Comparison of ENCODE assay signal across 8 cellular contexts in the genomic region with DNA sequence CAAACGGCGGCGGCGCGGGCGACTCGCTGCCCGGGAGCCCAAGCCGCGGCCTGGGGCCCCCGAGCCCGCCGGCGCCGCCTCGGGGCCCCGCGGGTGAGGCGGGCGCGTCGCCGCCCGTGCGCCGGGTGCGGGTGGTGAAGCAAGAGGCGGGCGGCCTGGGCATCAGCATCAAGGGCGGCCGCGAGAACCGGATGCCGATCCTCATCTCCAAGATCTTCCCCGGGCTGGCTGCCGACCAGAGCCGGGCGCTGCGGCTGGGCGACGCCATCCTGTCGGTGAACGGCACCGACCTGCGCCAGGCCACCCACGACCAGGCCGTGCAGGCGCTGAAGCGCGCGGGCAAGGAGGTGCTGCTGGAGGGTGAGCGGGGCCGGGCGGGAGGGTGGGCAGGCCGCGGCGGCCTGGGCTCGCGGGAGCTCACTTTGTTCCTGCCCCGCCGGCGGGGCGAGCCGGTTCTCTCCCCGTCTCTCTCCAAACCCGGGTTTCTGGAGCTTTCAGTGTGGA. TPM values are rescaled to one million over a fixed set of nuclear protein-coding genes. Genes with fewer than 3 reads are reported as not detected.
DNase-seq lines count a peak whose midpoint lies in the region; ATAC-seq and TF ChIP-seq lines count a peak whose summit lies in the region.

No MANE protein-coding gene starts in this region.

- peaks cover 5% of the 10 kb centered on the region for H3K36me3 Mint-ChIP-seq in T-cell

- H3K27ac ChIP-seq in A673 (ENCODE audit: low read depth, low read length, poor library complexity, severe bottlenecking) = peak overlapping the region; percentile 83
- H3K27ac ChIP-seq in iPS DF 6.9 (ENCODE audit: low read length) = no peak overlapping the region
- H3K27ac ChIP-seq in gastrocnemius medialis = peak overlapping the region; percentile 78 to 93 (median 90)

- ATAC-seq in GM18517 (IDR thresholded peaks at IDR 0.05; ENCODE audit: unreplicated experiment) (peak; percentile 25), HG03064 (IDR thresholded peaks at IDR 0.05; ENCODE audit: low read depth, unreplicated experiment) (peak; percentile 16), T-cell (replicated peaks in 1 of 4) (peak; percentile 30 to 53 (median 50)), gastrocnemius medialis (peak; percentile 55 to 76)

- H3K4me3 ChIP-seq in A673 (ENCODE audit: low read depth, low read length, poor library complexity, severe bottlenecking) = peak overlapping the region; percentile 79
- H3K4me3 ChIP-seq in astrocyte of the cerebellum (ENCODE audit: low read depth, low read length) = peak overlapping the region; percentile 80
- peak overlapping the region; percentile 85 for H3K4me3 ChIP-seq in iPS DF 6.9 (ENCODE audit: low read length)
- H3K4me3 ChIP-seq in gastrocnemius medialis = peak overlapping the region; percentile 67 to 92 (median 78)

- peak in 1 of 2 donors; percentile 24 for TF ChIP-seq POLR2A in gastrocnemius medialis (IDR thresholded peaks at IDR 0.05)

- H3K27me3 ChIP-seq in A673 (replicated peaks; ENCODE audit: insufficient read depth, low read depth, low read length, poor library complexity) (no peaks in the 10 kb centered on the region), iPS DF 6.9 (ENCODE audit: control insufficient read depth, insufficient read depth, low read length) (no peaks in the 10 kb centered on the region), gastrocnemius medialis (no peaks in the 10 kb centered on the region)

- H3K4me1 ChIP-seq in A673 (ENCODE audit: insufficient read depth, low read length, poor library complexity, severe bottlenecking) = peaks cover 26% of the 10 kb centered on the region
- 0 out of 2 replicates have a peak, but pooled peaks cover 1% of the 10 kb centered on the region for H3K4me1 ChIP-seq in iPS DF 6.9 (ENCODE audit: control insufficient read depth, insufficient read depth, low read length)
- peaks cover 33 to 42% of the 10 kb centered on the region in 2 donors for H3K4me1 ChIP-seq in gastrocnemius medialis

- DNase-seq in A673 (ENCODE audit: low spot score) = no peak
- peak in 32 of 34 experiments; percentile 1 to 53 (median 22) for DNase-seq in T-cell
- DNase-seq in astrocyte of the cerebellum (ENCODE audit: low read depth) = no peak
- DNase-seq in iPS DF 6.9 (ENCODE audit: low read depth, low spot score) = no peak
- DNase-seq in gastrocnemius medialis = peak; percentile 34 to 59
- no peak for DNase-seq in NCI-H1694 treated with DMSO at 0.1 percent for 48 hours (lab: John Stamatoyannopoulos, UW)

- H3K27me3 Mint-ChIP-seq in T-cell = no peaks in the 10 kb centered on the region

- intact Hi-C loops in A673 (cut with micrococcal nuclease; ENCODE audit: unreplicated experiment) = loop anchor here (5.0 kb wide), 1 partner anchor 90 kb away; no protein-coding TSS in a partner anchor
- intact Hi-C loops in gastrocnemius medialis (cut with DNase I; ENCODE audit: low total_unique reads) = loop anchor here (1.0 to 5.0 kb wide), 4 partner anchors 55 to 200 kb away; a partner anchor contains a TSS

- H3K4me3 Mint-ChIP-seq in T-cell = peak overlapping the region; percentile 81 to 100 (median 91)

- no peaks in the 10 kb centered on the region for H3K9me3 Mint-ChIP-seq in T-cell

- H3K4me1 Mint-ChIP-seq in T-cell = peaks cover 43 to 57% (median 52%) of the 10 kb centered on the region in 3 donors

- H3K36me3 ChIP-seq in A673 (ENCODE audit: insufficient read depth, low read length, poor library complexity, severe bottlenecking) (no peaks in the 10 kb centered on the region), iPS DF 6.9 (ENCODE audit: control insufficient read depth, insufficient read depth, low read length) (no peaks in the 10 kb centered on the region), gastrocnemius medialis (no peaks in the 10 kb centered on the region)

- POLR2A ChIA-PET in A673 (lab: Charles Lee; ENCODE audit: low non-redundant PET) (no interaction called here), T-cell (lab: Charles Lee) (interaction anchor here (0.5 to 0.7 kb wide), 2 partner anchors 54 to 658 kb away, joined by 3 read pairs; no protein-coding TSS in a partner anchor)

- in situ Hi-C loops in astrocyte of the cerebellum (cut with HindIII; ENCODE audit: low sequenced_read_pairs) (no loop called here), gastrocnemius medialis (cut with MboI; ENCODE audit: low sequenced_read_pairs in 4 of 4) (no loop called here)

- no TSS peak for BruUV-seq in A673 (replicated peaks; lab: Mats Ljungman, UMichigan)

- no CpG with 5 or more reads among the region's 66 CpGs for WGBS in iPS DF 6.9 (ENCODE audit: insufficient coverage, insufficient read length)

- CTCF ChIA-PET in A673 (lab: Charles Lee) (interaction anchor here (1.6 kb wide), 1 partner anchor 37 kb away, joined by 4 read pairs; no protein-coding TSS in a partner anchor), T-cell (lab: Charles Lee) (interaction anchor here (0.5 to 3.2 kb wide), 6 partner anchors 21 to 1641 kb away, joined by 3 to 8 read pairs (median 4); no protein-coding TSS in a partner anchor)

- H3K27ac Mint-ChIP-seq in T-cell = peak overlapping the region; percentile 84 to 89

- H3K9me3 ChIP-seq in A673 (ENCODE audit: low read depth, low read length, poor library complexity, severe bottlenecking) = no peaks in the 10 kb centered on the region
- no peaks in the 10 kb centered on the region for H3K9me3 ChIP-seq in iPS DF 6.9 (ENCODE audit: control insufficient read depth, insufficient read depth, low read length)
- H3K9me3 ChIP-seq in gastrocnemius medialis = no peaks in the 10 kb centered on the region

- TF ChIP-seq CTCF in A673 (conservative IDR thresholded peaks at IDR 0.05; ENCODE audit: low read depth, low read length) (no peak), astrocyte of the cerebellum (IDR thresholded peaks at IDR 0.05; ENCODE audit: low read depth, low read length, missing control alignments) (no peak), gastrocnemius medialis (IDR thresholded peaks at IDR 0.05 in 4 of 5, conservative IDR thresholded peaks at IDR 0.05 in 1 of 5) (no peak)

RNA-seq across cellular contexts. Expression of a gene that starts 0.5 kb away (rescaled TPM):
- total RNA-seq in A673 (2021) (49.3 and 49.4 TPM in 2 replicates), T-cell (10 to 100 TPM; 13.2 to 23.1 (median 17.3) TPM), gastrocnemius medialis (10 to 100 TPM; 13.3 to 36.8 (median 33.0) TPM)

RNA-seq across cellular contexts. Expression of a gene that starts 55.0 kb away (rescaled TPM):
- total RNA-seq in A673 (2021) = 119 and 146 TPM in 2 replicates
- total RNA-seq in T-cell = 10 to 100 TPM; 30.3 to 42.5 (median 37.8) TPM
- 10 to 100 TPM; 33.1 to 44.2 (median 35.5) TPM for total RNA-seq in gastrocnemius medialis

RNA-seq across cellular contexts. Expression of a gene that starts 55.1 kb away (rescaled TPM):
- 113 and 121 TPM in 2 replicates for total RNA-seq in A673 (2021)
- 100 to 1,000 TPM in 3 of 5 donors, 10 to 100 TPM in 2; 64.8 to 138 (median 124) TPM for total RNA-seq in T-cell
- 10 to 100 TPM; 27.3 to 52.3 (median 34.8) TPM for total RNA-seq in gastrocnemius medialis

Comparison
In these comparisons a context has a peak if more than half of its experiments do, and no peak if none do; other contexts are left out.
1. DNase-seq: peak in T-cell (32 of 34) and gastrocnemius medialis (2 of 2); none in A673 (single experiment), astrocyte of the cerebellum (single experiment), iPS DF 6.9 (single experiment) and NCI-H1694 treated with DMSO at 0.1 percent for 48 hours (single experiment).
2. Peak in every context shown above with its lines, with median percentiles within 50 percentile points of each other: H3K4me3 ChIP-seq and ATAC-seq.